Comparison of ENCODE assay signal across 14 cellular contexts in the genomic region with DNA sequence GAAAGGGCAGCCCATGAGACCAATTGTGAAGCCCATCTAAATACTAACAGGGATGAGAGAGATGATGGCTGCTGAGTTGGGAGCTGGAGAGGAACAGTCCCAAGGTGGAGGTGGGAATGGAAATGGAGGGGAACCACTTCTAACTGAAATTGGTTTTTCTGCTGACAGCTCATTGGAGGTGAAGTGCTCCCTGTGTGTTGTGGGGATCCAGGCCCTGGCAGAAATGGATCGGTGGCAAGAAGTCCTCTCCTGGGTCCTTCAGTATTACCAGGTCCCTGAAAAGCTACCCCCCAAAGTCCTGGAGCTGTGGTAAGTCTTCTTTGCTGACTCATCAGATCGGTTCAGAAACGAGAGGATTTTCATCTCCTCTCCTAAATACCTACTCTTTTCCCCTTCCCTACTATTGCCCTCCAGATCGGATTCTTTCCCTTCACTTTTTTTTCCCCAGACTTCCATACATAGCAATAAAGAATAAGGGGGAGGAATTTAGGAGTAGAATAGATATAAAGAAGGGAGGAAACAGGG. TPM values are rescaled to one million over a fixed set of nuclear protein-coding genes. Genes with fewer than 3 reads are reported as not detected.
A peak's percentile ranks its signal among the peaks of the same experiment; 100 is the strongest.
DNase-seq lines count a peak whose midpoint lies in the region; ATAC-seq and TF ChIP-seq lines count a peak whose summit lies in the region.
"Had no signal": no experiment of that assay in that cellular context is flagged by ENCODE, and none has a peak within 500 bp of the region (broad histone marks: within the 10 kb centered on the region; RNA-seq: fewer than 3 reads in every experiment).

No MANE protein-coding gene starts in this region.

- no peak for DNase-seq in activated CD4-positive, alpha-beta T cell treated with anti-CD3 and anti-CD28 coated beads, Interleukin-2, amount 10 ng/mL, durations not matched to agents 7 days and 5 days
- DNase-seq in activated CD4-positive, alpha-beta T cell treated with anti-CD3 and anti-CD28 coated beads, Interleukin-2, amount 50 U/mL, for 4 hours: no peak
- DNase-seq in adipocyte (ENCODE audit: low read depth) (no peak), neural crest cell (ENCODE audit: low read depth, low spot score) (no peak)
- DNase-seq in effector CD8-positive, alpha-beta T cell (lab: John Stamatoyannopoulos, UW): no peak
- no peak for DNase-seq in stimulated activated CD4-positive, alpha-beta T cell treated with anti-CD3 and anti-CD28 coated beads, Interleukin-2, amount 100 ng/mL, for 48 hours
- DNase-seq: DMS153; GM23248; left ventricle myocardium inferior; MV-4-11; stimulated activated CD8-positive, alpha-beta memory T cell treated with anti-CD3 and anti-CD28 coated beads, Interleukin-4, amount 100 ng/mL, for 48 hours had no signal

- CTCF ChIA-PET in activated CD4-positive, alpha-beta T cell treated with anti-CD3 and anti-CD28 coated beads, Interleukin-2, amount 10 ng/mL, durations not matched to agents 7 days and 5 days (lab: Charles Lee): interaction anchor here (1.1 to 3.0 kb wide), 4 partner anchors 9 to 250 kb away, joined by 3 to 13 read pairs (median 5); no protein-coding TSS in a partner anchor

- H3K36me3 ChIP-seq in adipocyte (ENCODE audit: control insufficient read depth, insufficient read depth, low read length, severe bottlenecking): peaks cover 46% of the 10 kb centered on the region

- peak overlapping the region; percentile 14 for H3K9ac ChIP-seq in adipocyte (ENCODE audit: low read length)

- no peak for TF ChIP-seq CTCF in neural crest cell (conservative IDR thresholded peaks at IDR 0.05)

- peaks cover 29% of the 10 kb centered on the region for H3K4me1 ChIP-seq in adipocyte (ENCODE audit: control insufficient read depth, insufficient read depth, low read length)

- peak overlapping the region; percentile 82 for H3K27ac Mint-ChIP-seq in activated CD4-positive, alpha-beta T cell treated with anti-CD3 and anti-CD28 coated beads, Interleukin-2, amount 10 ng/mL, durations not matched to agents 7 days and 5 days
- H3K27ac Mint-ChIP-seq in IgD-negative memory B cell: peak overlapping the region in 1 of 3 donors; percentile 70
- H3K27ac Mint-ChIP-seq in neural crest cell (ENCODE audit: unreplicated experiment): no peak overlapping the region

- POLR2A ChIA-PET in activated CD4-positive, alpha-beta T cell treated with anti-CD3 and anti-CD28 coated beads, Interleukin-2, amount 10 ng/mL, durations not matched to agents 7 days and 5 days (lab: Charles Lee): interaction anchor here (0.6 kb wide), 1 partner anchor 80 kb away, joined by 4 read pairs; no protein-coding TSS in a partner anchor

- no peak for ATAC-seq in GM18502 (IDR thresholded peaks at IDR 0.05; ENCODE audit: poor library complexity, unreplicated experiment)

- peaks cover 54% of the 10 kb centered on the region for H3K36me3 Mint-ChIP-seq in activated CD4-positive, alpha-beta T cell treated with anti-CD3 and anti-CD28 coated beads, Interleukin-2, amount 10 ng/mL, durations not matched to agents 7 days and 5 days (ENCODE audit: low read depth)
- H3K36me3 Mint-ChIP-seq in IgD-negative memory B cell: peaks cover 9% of the 10 kb centered on the region
- H3K36me3 Mint-ChIP-seq in neural crest cell (ENCODE audit: low read depth): peaks cover 13% of the 10 kb centered on the region

- peak overlapping the region; percentile 90 for H3K4me3 ChIP-seq in adipocyte (ENCODE audit: low read length)

- H3K4me1 Mint-ChIP-seq in activated CD4-positive, alpha-beta T cell treated with anti-CD3 and anti-CD28 coated beads, Interleukin-2, amount 10 ng/mL, durations not matched to agents 7 days and 5 days: peaks cover 46% of the 10 kb centered on the region
- H3K4me1 Mint-ChIP-seq in IgD-negative memory B cell: peaks cover 25 to 40% (median 29%) of the 10 kb centered on the region in 3 donors
- peaks cover 17% of the 10 kb centered on the region for H3K4me1 Mint-ChIP-seq in neural crest cell

- no peaks in the 10 kb centered on the region for H3K27me3 Mint-ChIP-seq in activated CD4-positive, alpha-beta T cell treated with anti-CD3 and anti-CD28 coated beads, Interleukin-2, amount 10 ng/mL, durations not matched to agents 7 days and 5 days
- no peaks in the 10 kb centered on the region for H3K27me3 Mint-ChIP-seq in IgD-negative memory B cell
- H3K27me3 Mint-ChIP-seq in neural crest cell (ENCODE audit: low read depth): no peaks in the 10 kb centered on the region

- H3K9me3 Mint-ChIP-seq in activated CD4-positive, alpha-beta T cell treated with anti-CD3 and anti-CD28 coated beads, Interleukin-2, amount 10 ng/mL, durations not matched to agents 7 days and 5 days: no peaks in the 10 kb centered on the region
- H3K9me3 Mint-ChIP-seq in IgD-negative memory B cell (peaks cover 0 to 2% (median 0%) of the 10 kb centered on the region in 3 donors), neural crest cell (peaks cover 3% of the 10 kb centered on the region)

- H3K4me3 Mint-ChIP-seq in activated CD4-positive, alpha-beta T cell treated with anti-CD3 and anti-CD28 coated beads, Interleukin-2, amount 10 ng/mL, durations not matched to agents 7 days and 5 days: peak overlapping the region; percentile 89
- H3K4me3 Mint-ChIP-seq in IgD-negative memory B cell (peak overlapping the region in 3 of 4 donors; percentile 62 to 99 (median 83)), neural crest cell (peak overlapping the region; percentile 85)

- H3K9me3 ChIP-seq in adipocyte (ENCODE audit: control insufficient read depth, low read length): no peaks in the 10 kb centered on the region
- H3K9me3 ChIP-seq: left ventricle myocardium inferior, Peyer's patch had no signal

- no peaks in the 10 kb centered on the region for H3K27me3 ChIP-seq in adipocyte (replicated peaks; ENCODE audit: control insufficient read depth, insufficient read depth, low read length)
- H3K27me3 ChIP-seq: Peyer's patch had no signal

RNA-seq across cellular contexts. Expression of gene PEX26, which starts 2.0 kb away (rescaled TPM):
- 10 to 100 TPM; 40.1 to 41.0 TPM for total RNA-seq in activated CD4-positive, alpha-beta T cell treated with anti-CD3 and anti-CD28 coated beads, Interleukin-2, amount 10 ng/mL, durations not matched to agents 7 days and 5 days
- polyA plus RNA-seq in IgD-negative memory B cell: 3.4 TPM
- total RNA-seq in neural crest cell: 44.9 and 46.0 TPM in 2 replicates

RNA-seq across cellular contexts. Expression of gene TUBA8, which starts 30.8 kb away (rescaled TPM):
- total RNA-seq in activated CD4-positive, alpha-beta T cell treated with anti-CD3 and anti-CD28 coated beads, Interleukin-2, amount 10 ng/mL, durations not matched to agents 7 days and 5 days: 1 to 10 TPM; 1.4 to 2.2 TPM
- polyA plus RNA-seq in IgD-negative memory B cell: 2.8 TPM
- 2.0 and 2.8 TPM in 2 replicates for total RNA-seq in neural crest cell
- polyA plus RNA-seq: GM23248 had no signal

RNA-seq across cellular contexts. Expression of gene MICAL3, which starts 55.4 kb away (rescaled TPM):
- 10 to 100 TPM; 19.1 to 21.4 TPM for total RNA-seq in activated CD4-positive, alpha-beta T cell treated with anti-CD3 and anti-CD28 coated beads, Interleukin-2, amount 10 ng/mL, durations not matched to agents 7 days and 5 days
- 12.0 TPM for polyA plus RNA-seq in IgD-negative memory B cell
- total RNA-seq in neural crest cell: 84.5 and 87.1 TPM in 2 replicates
